8 cellular contexts compared by ENCODE assay signal in the genomic region with DNA sequence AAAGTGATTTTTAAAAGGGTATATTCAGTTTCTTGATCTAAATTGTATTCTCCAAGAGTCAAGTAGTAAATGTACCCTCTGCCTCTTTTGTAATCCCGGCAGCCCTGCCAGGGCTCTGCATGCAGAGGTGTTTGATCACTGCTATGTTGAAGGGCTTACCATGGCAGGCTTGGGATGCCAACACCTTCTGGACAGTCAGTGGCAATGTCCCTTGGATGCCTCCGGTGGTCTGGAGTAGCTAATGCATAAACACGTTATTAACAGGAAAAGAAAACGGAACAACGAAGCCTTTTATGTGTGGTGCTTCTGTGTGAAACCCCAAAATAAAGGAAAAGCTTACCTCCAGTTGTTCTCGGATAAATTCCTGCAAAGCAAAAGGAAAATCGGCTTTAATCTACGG. TPM values are rescaled to one million over a fixed set of nuclear protein-coding genes. Genes with fewer than 3 reads are reported as not detected.
DNase-seq lines count a peak whose midpoint lies in the region; ATAC-seq and TF ChIP-seq lines count a peak whose summit lies in the region.

No MANE protein-coding gene starts in this region.

- 84% methylated on average over 8 of the region's 8 CpGs for WGBS in smooth muscle cell (ENCODE audit: low lambda C conversion rate)

- H4K20me1 ChIP-seq in PC-3 (ENCODE audit: low read length), result no peaks in the 10 kb centered on the region
- no peaks in the 10 kb centered on the region for H4K20me1 ChIP-seq in smooth muscle cell (ENCODE audit: low read depth)

- TF ChIP-seq CTCF in PC-3 (conservative IDR thresholded peaks at IDR 0.05; ENCODE audit: low read depth, low read length), result peak; percentile 68
- TF ChIP-seq CTCF in fibroblast of mammary gland (conservative IDR thresholded peaks at IDR 0.05; ENCODE audit: control insufficient read depth, insufficient read depth, low read depth, low read length), result peak; percentile 36
- peak; percentile 27 for TF ChIP-seq CTCF in smooth muscle cell (IDR thresholded peaks at IDR 0.05; ENCODE audit: borderline replicate concordance, insufficient read depth, poor library complexity, severe bottlenecking)

- H3K27me3 ChIP-seq in PC-3 (ENCODE audit: low read length), result no peaks in the 10 kb centered on the region
- H3K27me3 ChIP-seq in smooth muscle cell (ENCODE audit: low read depth), result no peaks in the 10 kb centered on the region

- DNase-seq in activated gamma-delta T cell treated with Interleukin-2 at 50 U/mL for 16 hours (peak; percentile 5), activated gamma-delta T cell (lab: John Stamatoyannopoulos, UW) (no peak), PC-3 (peak; percentile 33), fibroblast of mammary gland (ENCODE audit: low read depth) (no peak), smooth muscle cell (lab: John Stamatoyannopoulos, UW; ENCODE audit: unreplicated experiment) (no peak), putamen (ENCODE audit: low spot score) (no peak)
- no peak for DNase-seq in central memory CD4-positive, alpha-beta T cell

- no peak overlapping the region for H2AFZ ChIP-seq in PC-3 (ENCODE audit: low read length)
- H2AFZ ChIP-seq in smooth muscle cell (ENCODE audit: low read depth), result no peak overlapping the region

- H3K4me2 ChIP-seq in PC-3 (ENCODE audit: low read length), result no peak overlapping the region
- no peak overlapping the region for H3K4me2 ChIP-seq in smooth muscle cell

- H3K9me2 ChIP-seq in PC-3 (replicated peaks; ENCODE audit: low read length), result no peaks in the 10 kb centered on the region

- H3F3A ChIP-seq in PC-3 (ENCODE audit: low read length, unreplicated experiment) (no peaks in the 10 kb centered on the region), smooth muscle cell (ENCODE audit: low read depth) (no peaks in the 10 kb centered on the region)

- POLR2A ChIA-PET in PC-3 (lab: Charles Lee; ENCODE audit: unreplicated experiment), result no interaction called here

- CTCF ChIA-PET in PC-3 (lab: Charles Lee), result interaction anchor here (0.7 to 1.4 kb wide), 2 partner anchors 77 to 78 kb away, joined by 3 to 4 read pairs; no protein-coding TSS in a partner anchor

- no peak for TF ChIP-seq POLR2A in GM18505 (IDR thresholded peaks at IDR 0.05; ENCODE audit: borderline replicate concordance, extremely low read depth, insufficient read depth, insufficient read length)

- H3K36me3 ChIP-seq in PC-3 (ENCODE audit: low read depth, low read length) (peaks cover 31% of the 10 kb centered on the region), smooth muscle cell (ENCODE audit: low read depth) (peaks cover 5% of the 10 kb centered on the region)

- no peak overlapping the region for H3K9ac ChIP-seq in PC-3 (ENCODE audit: low read length)
- no peak overlapping the region for H3K9ac ChIP-seq in smooth muscle cell (ENCODE audit: low read depth)

- BruUV-seq in PC-3 (replicated peaks; lab: Mats Ljungman, UMichigan), result no TSS peak

- H3K27ac ChIP-seq in PC-3 (ENCODE audit: low read length) (no peak overlapping the region), smooth muscle cell (ENCODE audit: low read depth) (no peak overlapping the region)

- H3K79me2 ChIP-seq in PC-3 (ENCODE audit: low read length) (no peaks in the 10 kb centered on the region), smooth muscle cell (ENCODE audit: low read depth) (no peaks in the 10 kb centered on the region)

- ATAC-seq in PC-3, result peak; percentile 58
- ATAC-seq in GM18505 (IDR thresholded peaks at IDR 0.05; ENCODE audit: unreplicated experiment), result no peak

- peaks cover 15% of the 10 kb centered on the region; the same call in 1 of the 2 replicates for H3K4me1 ChIP-seq in PC-3 (ENCODE audit: insufficient read depth, low read length)
- no peaks in the 10 kb centered on the region for H3K4me1 ChIP-seq in smooth muscle cell (ENCODE audit: low read depth)

- H3K9me3 ChIP-seq in PC-3 (ENCODE audit: low read length) (no peaks in the 10 kb centered on the region), smooth muscle cell (replicated peaks; ENCODE audit: low read depth) (no peaks in the 10 kb centered on the region)

- no peak overlapping the region for H3K4me3 ChIP-seq in PC-3 (ENCODE audit: low read length)
- H3K4me3 ChIP-seq in fibroblast of mammary gland (ENCODE audit: control insufficient read depth, low read depth, low read length), result no peak overlapping the region
- H3K4me3 ChIP-seq in smooth muscle cell, result no peak overlapping the region

- intact Hi-C loops in PC-3 (cut with micrococcal nuclease), result no loop called here

RNA-seq across cellular contexts. Expression of a gene that starts 19.9 kb away (rescaled TPM):
- total RNA-seq in PC-3 (2014; rRNA removed) (96.8 and 113 TPM in 2 replicates), smooth muscle cell (38.0 and 47.4 TPM in 2 replicates)
- polyA plus RNA-seq in smooth muscle cell, result 64.3 and 71.2 TPM in 2 replicates

RNA-seq across cellular contexts. Expression of a gene that starts 28.6 kb away (rescaled TPM):
- 7.9 and 13.2 TPM in 2 replicates for total RNA-seq in PC-3 (2014; rRNA removed)
- 18.9 and 23.5 TPM in 2 replicates for total RNA-seq in smooth muscle cell
- 9.6 and 11.5 TPM in 2 replicates for polyA plus RNA-seq in smooth muscle cell

RNA-seq across cellular contexts. Expression of a gene that starts 41.2 kb away (rescaled TPM):
- total RNA-seq in PC-3 (2014; rRNA removed) (22.6 and 23.5 TPM in 2 replicates), smooth muscle cell (6.9 and 12.2 TPM in 2 replicates)
- 14.9 and 17.3 TPM in 2 replicates for polyA plus RNA-seq in smooth muscle cell

RNA-seq across cellular contexts. Expression of a gene that starts 46.8 kb away (rescaled TPM):
- total RNA-seq in PC-3 (2014; rRNA removed) (3.4 and 9.5 TPM in 2 replicates), smooth muscle cell (0.18 and 0.31 TPM in 2 replicates)
- 0.53 and 2.6 TPM in 2 replicates for polyA plus RNA-seq in smooth muscle cell

Comparison
In these comparisons a context has a peak if more than half of its experiments do, and no peak if none do; other contexts are left out.
1. DNase-seq: peak in activated gamma-delta T cell treated with Interleukin-2 at 50 U/mL for 16 hours (single experiment) and PC-3 (single experiment); none in activated gamma-delta T cell (single experiment), fibroblast of mammary gland (single experiment), smooth muscle cell (single experiment), putamen (single experiment) and central memory CD4-positive, alpha-beta T cell (single experiment).
2. Peak in every context shown above with its lines, with median percentiles within 50 percentile points of each other: CTCF ChIP-seq.